In the genomic region with DNA sequence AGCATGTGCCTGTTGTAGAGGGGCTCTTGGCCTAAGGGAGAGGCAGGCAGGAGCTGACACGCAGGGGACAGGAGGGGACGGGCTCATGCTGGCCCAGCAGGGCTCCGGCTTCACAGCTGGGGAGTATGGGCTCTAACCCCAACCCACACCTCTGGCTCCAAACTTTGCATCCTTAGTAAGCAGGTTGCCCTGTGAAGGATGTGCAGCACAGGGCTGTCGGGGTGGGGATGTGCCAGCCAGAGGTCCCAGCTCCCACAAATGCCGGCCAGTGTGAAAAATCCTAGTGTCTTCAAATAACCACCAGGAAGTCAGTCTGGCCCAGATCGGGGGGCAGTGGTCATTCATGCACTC, we compare ENCODE assay signal across 24 cellular contexts. TPM values are rescaled to one million over a fixed set of nuclear protein-coding genes. Genes with fewer than 3 reads are reported as not detected.
DNase-seq lines count a peak whose midpoint lies in the region; ATAC-seq and TF ChIP-seq lines count a peak whose summit lies in the region.
"Had no signal": no experiment of that assay in that cellular context is flagged by ENCODE, and none has a peak within 500 bp of the region (broad histone marks: within the 10 kb centered on the region; RNA-seq: fewer than 3 reads in every experiment).

No MANE protein-coding gene starts in this region.

- H3K36me3 Mint-ChIP-seq in activated CD4-positive, alpha-beta T cell treated with anti-CD3 and anti-CD28 coated beads, Interleukin-2, amount 10 ng/mL, durations not matched to agents 7 days and 5 days (ENCODE audit: low read depth) = peaks cover 21% of the 10 kb centered on the region
- no peaks in the 10 kb centered on the region for H3K36me3 Mint-ChIP-seq in stimulated activated effector memory CD8-positive, alpha-beta T cell treated with anti-CD3 and anti-CD28 coated beads, Interleukin-12 subunit alpha, Interleukin-12 subunit beta, amount 100 ng/mL, for 72 hours
- H3K36me3 Mint-ChIP-seq: WTC11 had no signal

- no peak for DNase-seq in activated CD4-positive, alpha-beta T cell treated with anti-CD3 and anti-CD28 coated beads, Interleukin-2, amount 10 ng/mL, durations not matched to agents 7 days and 5 days
- DNase-seq in activated CD4-positive, alpha-beta T cell treated with anti-CD3 and anti-CD28 coated beads for 4 hours = no peak
- DNase-seq in left colon (peak; percentile 5 to 18), prostate gland (ENCODE audit: low spot score) (no peak), NAMALWA (ENCODE audit: low spot score) (no peak)
- no peak for DNase-seq in stimulated activated effector memory CD8-positive, alpha-beta T cell treated with anti-CD3 and anti-CD28 coated beads, Interleukin-12 subunit alpha, Interleukin-12 subunit beta, amount 100 ng/mL, for 72 hours (ENCODE audit: low spot score in 2 of 2)
- DNase-seq: activated naive CD4-positive, alpha-beta T cell treated with Interleukin-2 at 50 U/mL for 16 hours; brain microvascular endothelial cell; esophagus squamous epithelium; foreskin keratinocyte; GDM1; KBM-7; NCI-H187; OCI-M1; SK-N-SH; stimulated activated CD4-positive, alpha-beta T cell treated with anti-CD3 and anti-CD28 coated beads, Interleukin-4, amount 100 ng/mL, for 24 hours; transverse colon had no signal

- H3K27me3 ChIP-seq in prostate gland (replicated peaks; ENCODE audit: insufficient read depth) = no peaks in the 10 kb centered on the region
- H3K27me3 ChIP-seq: esophagus squamous epithelium, foreskin keratinocyte, transverse colon had no signal

- H3K4me1 ChIP-seq in HEK293 (ENCODE audit: control insufficient read depth, insufficient read depth, low read length) (no peaks in the 10 kb centered on the region), prostate gland (replicated peaks) (no peaks in the 10 kb centered on the region)

- TF ChIP-seq POLR2A in prostate gland (IDR thresholded peaks at IDR 0.05) = no peak

- H3K4me1 Mint-ChIP-seq in activated CD4-positive, alpha-beta T cell treated with anti-CD3 and anti-CD28 coated beads, Interleukin-2, amount 10 ng/mL, durations not matched to agents 7 days and 5 days = peaks cover 5% of the 10 kb centered on the region
- H3K4me1 Mint-ChIP-seq in stimulated activated effector memory CD8-positive, alpha-beta T cell treated with anti-CD3 and anti-CD28 coated beads, Interleukin-12 subunit alpha, Interleukin-12 subunit beta, amount 100 ng/mL, for 72 hours = peaks cover 6% of the 10 kb centered on the region

- WGBS in prostate gland = 82% methylated on average over 6 of the region's 6 CpGs

- ATAC-seq in left colon (no peak), HG03442 (IDR thresholded peaks at IDR 0.05; ENCODE audit: unreplicated experiment) (no peak)
- no peak for ATAC-seq in stimulated activated effector memory CD8-positive, alpha-beta T cell treated with anti-CD3 and anti-CD28 coated beads, Interleukin-12 subunit alpha, Interleukin-12 subunit beta, amount 100 ng/mL, for 72 hours
- ATAC-seq: foreskin keratinocyte, WTC11 had no signal

- H3K36me3 ChIP-seq in HEK293 (ENCODE audit: control insufficient read depth in 2 of 2, insufficient read depth in 1 of 2, low read length in 2 of 2) (no peaks in the 10 kb centered on the region), prostate gland (no peaks in the 10 kb centered on the region)
- H3K36me3 ChIP-seq: brain microvascular endothelial cell, esophagus squamous epithelium, transverse colon had no signal

- POLR2A ChIA-PET in activated CD4-positive, alpha-beta T cell treated with anti-CD3 and anti-CD28 coated beads, Interleukin-2, amount 10 ng/mL, durations not matched to agents 7 days and 5 days (lab: Charles Lee) = no interaction called here
- POLR2A ChIA-PET in HEK293 (lab: Yijun Ruan, JAX) = interaction anchor here (2.2 kb wide), 1 partner anchor 14 kb away, joined by 7 read pairs; the partner anchor contains the start of gene FAM83G

- H3K4me3 Mint-ChIP-seq in activated CD4-positive, alpha-beta T cell treated with anti-CD3 and anti-CD28 coated beads, Interleukin-2, amount 10 ng/mL, durations not matched to agents 7 days and 5 days = no peak overlapping the region
- no peak overlapping the region for H3K4me3 Mint-ChIP-seq in stimulated activated effector memory CD8-positive, alpha-beta T cell treated with anti-CD3 and anti-CD28 coated beads, Interleukin-12 subunit alpha, Interleukin-12 subunit beta, amount 100 ng/mL, for 72 hours
- H3K4me3 Mint-ChIP-seq: memory B cell, WTC11 had no signal

- TF ChIP-seq CTCF in HEK293 (tag by site-specific recombination; IDR thresholded peaks at IDR 0.05) (no peak), prostate gland (IDR thresholded peaks at IDR 0.05) (no peak)

- H3K27me3 Mint-ChIP-seq in activated CD4-positive, alpha-beta T cell treated with anti-CD3 and anti-CD28 coated beads, Interleukin-2, amount 10 ng/mL, durations not matched to agents 7 days and 5 days = no peaks in the 10 kb centered on the region

- H3K27ac ChIP-seq in HEK293 (ENCODE audit: extremely low read depth, low read depth, low read length) (no peak overlapping the region), prostate gland (no peak overlapping the region)
- H3K27ac ChIP-seq: 22Rv1, brain microvascular endothelial cell, C4-2B, esophagus squamous epithelium, foreskin keratinocyte, transverse colon had no signal

- no peaks in the 10 kb centered on the region for H3K9me3 Mint-ChIP-seq in activated CD4-positive, alpha-beta T cell treated with anti-CD3 and anti-CD28 coated beads, Interleukin-2, amount 10 ng/mL, durations not matched to agents 7 days and 5 days
- no peaks in the 10 kb centered on the region for H3K9me3 Mint-ChIP-seq in stimulated activated effector memory CD8-positive, alpha-beta T cell treated with anti-CD3 and anti-CD28 coated beads, Interleukin-12 subunit alpha, Interleukin-12 subunit beta, amount 100 ng/mL, for 72 hours
- H3K9me3 Mint-ChIP-seq: memory B cell, WTC11 had no signal

- intact Hi-C loops in left colon (cut with DNase I, micrococcal nuclease) = no loop called here
- intact Hi-C loops in prostate gland (cut with DNase I) = no loop called here

- CTCF ChIA-PET in activated CD4-positive, alpha-beta T cell treated with anti-CD3 and anti-CD28 coated beads, Interleukin-2, amount 10 ng/mL, durations not matched to agents 7 days and 5 days (lab: Charles Lee) = no interaction called here
- CTCF ChIA-PET in HEK293 (lab: Yijun Ruan, JAX) = no interaction called here

- H3K9me3 ChIP-seq in HEK293 (ENCODE audit: control insufficient read depth, insufficient read depth, low read depth, low read length) = no peaks in the 10 kb centered on the region
- no peaks in the 10 kb centered on the region for H3K9me3 ChIP-seq in prostate gland
- H3K9me3 ChIP-seq: esophagus squamous epithelium, SK-N-SH, transverse colon had no signal

- no peak overlapping the region for H3K4me3 ChIP-seq in HEK293 (ENCODE audit: low read depth, low read length)
- no peak overlapping the region for H3K4me3 ChIP-seq in prostate gland
- H3K4me3 ChIP-seq: esophagus squamous epithelium, transverse colon had no signal

- peak overlapping the region; percentile 25 for H3K27ac Mint-ChIP-seq in activated CD4-positive, alpha-beta T cell treated with anti-CD3 and anti-CD28 coated beads, Interleukin-2, amount 10 ng/mL, durations not matched to agents 7 days and 5 days
- H3K27ac Mint-ChIP-seq in stimulated activated effector memory CD8-positive, alpha-beta T cell treated with anti-CD3 and anti-CD28 coated beads, Interleukin-12 subunit alpha, Interleukin-12 subunit beta, amount 100 ng/mL, for 72 hours = peak overlapping the region; percentile 21
- H3K27ac Mint-ChIP-seq: WTC11 had no signal

TF ChIP-seq in HEK293, 187 proteins besides CTCF, POLR2A, EP300 and RAD21:
- TF ChIP-seq ZIC2 (tag by site-specific recombination; IDR thresholded peaks at IDR 0.05) (0 out of 2 replicates have a peak, but pooled peaks have one; percentile 25), ZFP69B (tag by site-specific recombination; IDR thresholded peaks at IDR 0.05) (no peak)

RNA-seq across cellular contexts. Expression of gene FAM83G, which starts 14.0 kb away (rescaled TPM):
- total RNA-seq in activated CD4-positive, alpha-beta T cell treated with anti-CD3 and anti-CD28 coated beads, Interleukin-2, amount 10 ng/mL, durations not matched to agents 7 days and 5 days = 1 to 10 TPM; 7.1 to 9.1 TPM
- total RNA-seq in left colon (10 to 100 TPM; 29.7 to 34.7 TPM), prostate gland (1 to 10 TPM; 7.3 to 9.5 TPM)

RNA-seq across cellular contexts. Expression of gene GRAP, which starts 28.2 kb away (rescaled TPM):
- total RNA-seq in activated CD4-positive, alpha-beta T cell treated with anti-CD3 and anti-CD28 coated beads, Interleukin-2, amount 10 ng/mL, durations not matched to agents 7 days and 5 days = 10 to 100 TPM; 35.4 to 39.2 TPM
- total RNA-seq in left colon = 1 to 10 TPM in 1 of 2 donors, under 1 TPM in 1; 0.79 to 1.5 TPM
- total RNA-seq in prostate gland = 10 to 100 TPM in 1 of 2 donors, under 1 TPM in 1; 0.27 to 11.1 TPM
- total RNA-seq: NCI-H460 had no signal

Comparison
In these comparisons a context has a peak if more than half of its experiments do, and no peak if none do; other contexts are left out.
1. DNase-seq: peak in left colon (2 of 2); none in activated CD4-positive, alpha-beta T cell treated with anti-CD3 and anti-CD28 coated beads, Interleukin-2, amount 10 ng/mL, durations not matched to agents 7 days and 5 days (single experiment), activated CD4-positive, alpha-beta T cell treated with anti-CD3 and anti-CD28 coated beads for 4 hours (0 of 2), stimulated activated effector memory CD8-positive, alpha-beta T cell treated with anti-CD3 and anti-CD28 coated beads, Interleukin-12 subunit alpha, Interleukin-12 subunit beta, amount 100 ng/mL, for 72 hours (0 of 2), prostate gland (single experiment) and NAMALWA (single experiment).